ENCODE assay signal across 8 cellular contexts in genomic region chr9:127915801-127916664, GRCh38. TPM values are rescaled to one million over a fixed set of nuclear protein-coding genes. Genes with fewer than 3 reads are reported as not detected.
A peak's percentile ranks its signal among the peaks of the same experiment; 100 is the strongest.
DNase-seq lines count a peak whose midpoint lies in the region; ATAC-seq, FAIRE-seq and TF ChIP-seq lines count a peak whose summit lies in the region.

No MANE protein-coding gene starts in this region.

- no peaks in the 10 kb centered on the region for H3K79me2 ChIP-seq in keratinocyte (ENCODE audit: control insufficient read depth, insufficient read depth, low read length)

- H3K36me3 ChIP-seq in keratinocyte (ENCODE audit: control insufficient read depth in 2 of 2, extremely low read depth in 1 of 2, insufficient read depth in 2 of 2, low read length in 2 of 2) (peaks cover 0 to 4% of the 10 kb centered on the region in 2 experiments), suprapubic skin (peaks cover 15% of the 10 kb centered on the region)

- no peak for DNase-seq in Calu3
- DNase-seq in HK-2 (ENCODE audit: unreplicated experiment) = peak; percentile 29
- peak; percentile 66 for DNase-seq in activated naive CD8-positive, alpha-beta T cell treated with anti-CD3 and anti-CD28 coated beads, Interleukin-2, amount 10 ng/mL, durations not matched to agents 7 days and 5 days
- DNase-seq in keratinocyte (ENCODE audit: low read depth, low spot score) = no peak
- no peak for DNase-seq in suprapubic skin (ENCODE audit: low spot score in 2 of 2)
- DNase-seq in NCI-H82 (lab: John Stamatoyannopoulos, UW) = no peak

- WGBS in suprapubic skin = 50% methylated on average over 12 of the region's 23 CpGs

- H4K20me1 ChIP-seq in keratinocyte (ENCODE audit: control insufficient read depth, extremely low read depth, insufficient read depth, low read length) = no peaks in the 10 kb centered on the region

- peak overlapping the region; percentile 35 for H2AFZ ChIP-seq in keratinocyte (ENCODE audit: control insufficient read depth, low read length)

- H3K4me3 ChIP-seq in keratinocyte (ENCODE audit: control insufficient read depth in 2 of 3, extremely low read depth in 1 of 3, insufficient read depth in 2 of 3, low read depth in 1 of 3, low read length in 3 of 3) = peak overlapping the region; percentile 36 to 55 (median 50)
- peak overlapping the region; percentile 55 for H3K4me3 ChIP-seq in suprapubic skin

- H3K9me1 ChIP-seq in keratinocyte (ENCODE audit: control insufficient read depth, extremely low read depth, insufficient read depth, low read length) = no peaks in the 10 kb centered on the region

- peak overlapping the region; percentile 57 for H3K4me2 ChIP-seq in keratinocyte (ENCODE audit: control insufficient read depth, extremely low read depth, insufficient read depth, low read depth, low read length)

- no peak overlapping the region for H3K27ac ChIP-seq in keratinocyte (ENCODE audit: control insufficient read depth, insufficient read depth, low read length)
- H3K27ac ChIP-seq in suprapubic skin = peak overlapping the region; percentile 50

- peak overlapping the region; percentile 65 for H3K4me3 Mint-ChIP-seq in Calu3 (ENCODE audit: low read depth, unreplicated experiment)
- H3K4me3 Mint-ChIP-seq in activated naive CD8-positive, alpha-beta T cell treated with anti-CD3 and anti-CD28 coated beads, Interleukin-2, amount 10 ng/mL, durations not matched to agents 7 days and 5 days = peak overlapping the region; percentile 96

- POLR2A ChIA-PET in activated naive CD8-positive, alpha-beta T cell treated with anti-CD3 and anti-CD28 coated beads, Interleukin-2, amount 10 ng/mL, durations not matched to agents 7 days and 5 days (lab: Charles Lee) = interaction anchor here (0.6 to 7.5 kb wide), 17 partner anchors 11 to 305 kb away, joined by 3 to 187 read pairs (median 4); partner anchors contain the start of genes CDK9, PIP5KL1, SH2D3C and ST6GALNAC6

- no peaks in the 10 kb centered on the region for H3K27me3 Mint-ChIP-seq in Calu3 (ENCODE audit: unreplicated experiment)
- H3K27me3 Mint-ChIP-seq in activated naive CD8-positive, alpha-beta T cell treated with anti-CD3 and anti-CD28 coated beads, Interleukin-2, amount 10 ng/mL, durations not matched to agents 7 days and 5 days = no peaks in the 10 kb centered on the region

- peak; percentile 43 for ATAC-seq in activated naive CD8-positive, alpha-beta T cell treated with anti-CD3 and anti-CD28 coated beads, Interleukin-2, amount 10 ng/mL, durations not matched to agents 7 days and 5 days (ENCODE audit: low read depth)
- no peak for ATAC-seq in GM18909 (IDR thresholded peaks at IDR 0.05; ENCODE audit: poor library complexity, unreplicated experiment)
- no peak for ATAC-seq in HG02623 (IDR thresholded peaks at IDR 0.05; ENCODE audit: unreplicated experiment)

- CTCF ChIA-PET in Calu3 (lab: Charles Lee) = interaction anchor here (0.6 to 1.6 kb wide), 2 partner anchors 14 to 181 kb away, joined by 5 to 10 read pairs; partner anchors contain the start of gene TOR2A

- TF ChIP-seq EP300 in suprapubic skin (IDR thresholded peaks at IDR 0.05) = no peak

- dilution Hi-C loops in keratinocyte (cut with MboI; ENCODE audit: extremely low pct_ligation_motif_present, low sequenced_read_pairs) = no loop called here

- H3K4me1 ChIP-seq in keratinocyte (ENCODE audit: control insufficient read depth, extremely low read depth, insufficient read depth, low read length) (peaks cover 27% of the 10 kb centered on the region), suprapubic skin (peaks cover 62% of the 10 kb centered on the region)

- peak overlapping the region; percentile 35 for H3K9ac ChIP-seq in keratinocyte (ENCODE audit: control insufficient read depth, extremely low read depth, insufficient read depth, low read length)

- intact Hi-C loops in Calu3 (cut with micrococcal nuclease; ENCODE audit: unreplicated experiment) = no loop called here

- H3K27ac Mint-ChIP-seq in Calu3 (ENCODE audit: unreplicated experiment) = no peak overlapping the region
- peak overlapping the region; percentile 96 for H3K27ac Mint-ChIP-seq in activated naive CD8-positive, alpha-beta T cell treated with anti-CD3 and anti-CD28 coated beads, Interleukin-2, amount 10 ng/mL, durations not matched to agents 7 days and 5 days

- peaks cover 9% of the 10 kb centered on the region for H3K36me3 Mint-ChIP-seq in Calu3 (ENCODE audit: insufficient read depth, unreplicated experiment)
- peaks cover 17% of the 10 kb centered on the region for H3K36me3 Mint-ChIP-seq in activated naive CD8-positive, alpha-beta T cell treated with anti-CD3 and anti-CD28 coated beads, Interleukin-2, amount 10 ng/mL, durations not matched to agents 7 days and 5 days

- H3K4me1 Mint-ChIP-seq in Calu3 (ENCODE audit: low read depth, unreplicated experiment) = peaks cover 13% of the 10 kb centered on the region
- peaks cover 44% of the 10 kb centered on the region for H3K4me1 Mint-ChIP-seq in activated naive CD8-positive, alpha-beta T cell treated with anti-CD3 and anti-CD28 coated beads, Interleukin-2, amount 10 ng/mL, durations not matched to agents 7 days and 5 days

- H3K27me3 ChIP-seq in keratinocyte (ENCODE audit: control insufficient read depth, extremely low read depth, insufficient read depth, low read length) (no peaks in the 10 kb centered on the region), suprapubic skin (no peaks in the 10 kb centered on the region)

- H3K9me3 Mint-ChIP-seq in Calu3 (ENCODE audit: low read depth, unreplicated experiment) = no peaks in the 10 kb centered on the region
- no peaks in the 10 kb centered on the region for H3K9me3 Mint-ChIP-seq in activated naive CD8-positive, alpha-beta T cell treated with anti-CD3 and anti-CD28 coated beads, Interleukin-2, amount 10 ng/mL, durations not matched to agents 7 days and 5 days

- no peak for TF ChIP-seq CTCF in Calu3 (IDR thresholded peaks at IDR 0.05; ENCODE audit: unreplicated experiment)
- TF ChIP-seq CTCF in keratinocyte (optimal IDR thresholded peaks at IDR 0.05 in 1 of 3, IDR thresholded peaks at IDR 0.05 in 1 of 3, conservative IDR thresholded peaks at IDR 0.05 in 1 of 3; ENCODE audit: extremely low read depth in 1 of 3, insufficient read depth in 2 of 3, low read length in 3 of 3) = no peak
- no peak for TF ChIP-seq CTCF in suprapubic skin (IDR thresholded peaks at IDR 0.05)

- no TSS peak for BruUV-seq in Calu3 (replicated peaks; lab: Mats Ljungman, UMichigan)

- no peak for TF ChIP-seq POLR2A in suprapubic skin (IDR thresholded peaks at IDR 0.05)

- H3K9me3 ChIP-seq in keratinocyte (ENCODE audit: control insufficient read depth, low read depth, low read length) = no peaks in the 10 kb centered on the region
- H3K9me3 ChIP-seq in suprapubic skin = no peaks in the 10 kb centered on the region

- no peak for FAIRE-seq in keratinocyte (lab: Jason Lieb, UNC)

RNA-seq across cellular contexts. Expression of gene ST6GALNAC4, which starts 0.8 kb away (rescaled TPM):
- 11.8 and 12.8 TPM in 2 replicates for total RNA-seq in Calu3 (2022)
- 10 to 100 TPM; 51.1 to 59.5 TPM for total RNA-seq in activated naive CD8-positive, alpha-beta T cell treated with anti-CD3 and anti-CD28 coated beads, Interleukin-2, amount 10 ng/mL, durations not matched to agents 7 days and 5 days
- polyA plus RNA-seq in keratinocyte = 5.8 to 10.8 TPM (median 8.9 TPM) in 3 replicates
- polyA plus RNA-seq in keratinocyte (2011; ENCODE audit: low read depth) = 2.5 TPM
- 5.6 and 14.0 TPM in 2 replicates for polyA plus RNA-seq in keratinocyte (2011; cell fraction: cytosol; rRNA removed)
- 4.1 and 8.4 TPM in 2 replicates for polyA plus RNA-seq in keratinocyte (2011; cell fraction: nucleus; rRNA removed)
- polyA plus RNA-seq in keratinocyte (2012; ENCODE audit: low replicate concordance) = 3.2 and 11.6 TPM in 2 replicates
- 9.4 to 13.1 TPM (median 11.6 TPM) in 3 replicates for polyA minus RNA-seq in keratinocyte
- polyA minus RNA-seq in keratinocyte (2011; cell fraction: cytosol; rRNA and poly(A)+ RNA removed) = 47.4 TPM
- 5.1 and 6.7 TPM in 2 replicates for polyA minus RNA-seq in keratinocyte (2011; cell fraction: nucleus; rRNA and poly(A)+ RNA removed)
- total RNA-seq in suprapubic skin = 10 to 100 TPM; 14.6 to 25.2 (median 20.2) TPM

RNA-seq across cellular contexts. Expression of gene PIP5KL1, which starts 14.5 kb away (rescaled TPM):
- total RNA-seq in Calu3 (2022) (0.17 and 1.1 TPM in 2 replicates), suprapubic skin (10 to 100 TPM in 1 of 4 donors, 1 to 10 TPM in 3; 5.8 to 14.7 (median 9.2) TPM)
- 1 to 10 TPM; 1.5 to 1.9 TPM for total RNA-seq in activated naive CD8-positive, alpha-beta T cell treated with anti-CD3 and anti-CD28 coated beads, Interleukin-2, amount 10 ng/mL, durations not matched to agents 7 days and 5 days
- 2.4 to 5.2 TPM (median 4.4 TPM) in 3 replicates for polyA plus RNA-seq in keratinocyte
- 2.0 TPM for polyA plus RNA-seq in keratinocyte (2011; ENCODE audit: low read depth)
- 1.1 and 2.7 TPM in 2 replicates for polyA plus RNA-seq in keratinocyte (2011; cell fraction: cytosol; rRNA removed)
- polyA plus RNA-seq in keratinocyte (2011; cell fraction: nucleus; rRNA removed) = 9.0 and 9.9 TPM in 2 replicates
- polyA plus RNA-seq in keratinocyte (2012; ENCODE audit: low replicate concordance) = 3.0 and 4.5 TPM in 2 replicates
- polyA minus RNA-seq in keratinocyte = 0.76 to 2.2 TPM (median 0.83 TPM) in 3 replicates
- polyA minus RNA-seq in keratinocyte (2011; cell fraction: cytosol; rRNA and poly(A)+ RNA removed) = 4.4 TPM
- polyA minus RNA-seq in keratinocyte (2011; cell fraction: nucleus; rRNA and poly(A)+ RNA removed) = 3.0 and 3.1 TPM in 2 replicates

RNA-seq across cellular contexts. Expression of gene ST6GALNAC6, which starts 16.6 kb away (rescaled TPM):
- total RNA-seq in Calu3 (2022) (9.1 and 12.1 TPM in 2 replicates), suprapubic skin (10 to 100 TPM; 41.6 to 50.5 (median 47.0) TPM)
- total RNA-seq in activated naive CD8-positive, alpha-beta T cell treated with anti-CD3 and anti-CD28 coated beads, Interleukin-2, amount 10 ng/mL, durations not matched to agents 7 days and 5 days = 100 to 1,000 TPM; 105 to 112 TPM
- polyA plus RNA-seq in keratinocyte = 20.1 to 55.8 TPM (median 21.1 TPM) in 3 replicates
- 4.2 TPM for polyA plus RNA-seq in keratinocyte (2011; ENCODE audit: low read depth)
- polyA plus RNA-seq in keratinocyte (2011; cell fraction: cytosol; rRNA removed) = 27.9 and 43.7 TPM in 2 replicates
- polyA plus RNA-seq in keratinocyte (2011; cell fraction: nucleus; rRNA removed) = 35.1 and 46.6 TPM in 2 replicates
- polyA plus RNA-seq in keratinocyte (2012; ENCODE audit: low replicate concordance) = 20.0 and 24.9 TPM in 2 replicates
- 40.2 to 78.3 TPM (median 46.2 TPM) in 3 replicates for polyA minus RNA-seq in keratinocyte
- 25.1 TPM for polyA minus RNA-seq in keratinocyte (2011; cell fraction: cytosol; rRNA and poly(A)+ RNA removed)
- 9.2 and 11.3 TPM in 2 replicates for polyA minus RNA-seq in keratinocyte (2011; cell fraction: nucleus; rRNA and poly(A)+ RNA removed)

RNA-seq across cellular contexts. Expression of gene DPM2, which starts 21.6 kb away (rescaled TPM):
- 31.5 and 39.9 TPM in 2 replicates for total RNA-seq in Calu3 (2022)
- 10 to 100 TPM; 49.2 to 54.2 TPM for total RNA-seq in activated naive CD8-positive, alpha-beta T cell treated with anti-CD3 and anti-CD28 coated beads, Interleukin-2, amount 10 ng/mL, durations not matched to agents 7 days and 5 days
- 31.1 to 35.4 TPM (median 34.7 TPM) in 3 replicates for polyA plus RNA-seq in keratinocyte
- 4.3 TPM for polyA plus RNA-seq in keratinocyte (2011; ENCODE audit: low read depth)
- polyA plus RNA-seq in keratinocyte (2011; cell fraction: cytosol; rRNA removed) = 30.4 and 34.1 TPM in 2 replicates
- polyA plus RNA-seq in keratinocyte (2011; cell fraction: nucleus; rRNA removed) = 31.3 and 35.3 TPM in 2 replicates
- 30.8 and 33.4 TPM in 2 replicates for polyA plus RNA-seq in keratinocyte (2012; ENCODE audit: low replicate concordance)
- 30.5 to 46.0 TPM (median 35.2 TPM) in 3 replicates for polyA minus RNA-seq in keratinocyte
- 42.6 TPM for polyA minus RNA-seq in keratinocyte (2011; cell fraction: cytosol; rRNA and poly(A)+ RNA removed)
- polyA minus RNA-seq in keratinocyte (2011; cell fraction: nucleus; rRNA and poly(A)+ RNA removed) = 9.5 and 11.2 TPM in 2 replicates
- 10 to 100 TPM; 19.4 to 39.7 (median 30.6) TPM for total RNA-seq in suprapubic skin

RNA-seq across cellular contexts. Expression of gene AK1, which starts 38.6 kb away (rescaled TPM):
- total RNA-seq in Calu3 (2022) (12.2 and 15.6 TPM in 2 replicates), suprapubic skin (10 to 100 TPM; 22.6 to 36.0 (median 26.0) TPM)
- 10 to 100 TPM; 46.8 to 54.6 TPM for total RNA-seq in activated naive CD8-positive, alpha-beta T cell treated with anti-CD3 and anti-CD28 coated beads, Interleukin-2, amount 10 ng/mL, durations not matched to agents 7 days and 5 days
- polyA plus RNA-seq in keratinocyte = 40.2 to 53.8 TPM (median 46.5 TPM) in 3 replicates
- polyA plus RNA-seq in keratinocyte (2011; ENCODE audit: low read depth) = 41.4 TPM
- polyA plus RNA-seq in keratinocyte (2011; cell fraction: cytosol; rRNA removed) = 41.7 and 88.2 TPM in 2 replicates
- 45.8 and 51.8 TPM in 2 replicates for polyA plus RNA-seq in keratinocyte (2011; cell fraction: nucleus; rRNA removed)
- polyA plus RNA-seq in keratinocyte (2012; ENCODE audit: low replicate concordance) = 65.7 and 69.7 TPM in 2 replicates
- polyA minus RNA-seq in keratinocyte = 19.3 to 28.6 TPM (median 20.6 TPM) in 3 replicates
- 20.1 TPM for polyA minus RNA-seq in keratinocyte (2011; cell fraction: cytosol; rRNA and poly(A)+ RNA removed)
- polyA minus RNA-seq in keratinocyte (2011; cell fraction: nucleus; rRNA and poly(A)+ RNA removed) = 3.7 and 4.8 TPM in 2 replicates

Comparison
In these comparisons a context has a peak if more than half of its experiments do, and no peak if none do; other contexts are left out.
1. DNase-seq: peak in HK-2 (single experiment) and activated naive CD8-positive, alpha-beta T cell treated with anti-CD3 and anti-CD28 coated beads, Interleukin-2, amount 10 ng/mL, durations not matched to agents 7 days and 5 days (single experiment); none in Calu3 (single experiment), keratinocyte (single experiment), suprapubic skin (0 of 2) and NCI-H82 (single experiment).